ENCODE assay signal across 20 cellular contexts in genomic region chr20:57325632-57326356, GRCh38. TPM values are rescaled to one million over a fixed set of nuclear protein-coding genes. Genes with fewer than 3 reads are reported as not detected.
DNase-seq lines count a peak whose midpoint lies in the region; ATAC-seq and TF ChIP-seq lines count a peak whose summit lies in the region.
"Had no signal": no experiment of that assay in that cellular context is flagged by ENCODE, and none has a peak within 500 bp of the region (broad histone marks: within the 10 kb centered on the region; RNA-seq: fewer than 3 reads in every experiment).

No MANE protein-coding gene starts in this region.

- DNase-seq in DMS79 treated with DMSO at 0.1 percent for 48 hours (lab: John Stamatoyannopoulos, UW): peak; percentile 26
- DNase-seq in DMS79 (lab: John Stamatoyannopoulos, UW): no peak
- peak; percentile 14 for DNase-seq in colonic mucosa
- no peak for DNase-seq in neuronal stem cell (ENCODE audit: low spot score)
- DNase-seq in DMS114 treated with DMSO at 0.1 percent for 48 hours (lab: John Stamatoyannopoulos, UW; ENCODE audit: unreplicated experiment): no peak
- DNase-seq in DMS153 treated with DMSO at 0.1 percent for 48 hours (lab: John Stamatoyannopoulos, UW; ENCODE audit: unreplicated experiment): no peak
- DNase-seq: CD4-positive, alpha-beta memory T cell; GF-D8; MG63; NCI-H1694; NCI-H524; SHP77 treated with DMSO at 0.1 percent for 48 hours had no signal

- H3K4ac ChIP-seq in neuronal stem cell (ENCODE audit: low read length): no peak overlapping the region

- no peak for ATAC-seq in HG02678 (IDR thresholded peaks at IDR 0.05; ENCODE audit: unreplicated experiment)

- H2BK120ac ChIP-seq in neuronal stem cell (ENCODE audit: low read depth, low read length): no peak overlapping the region

- no peaks in the 10 kb centered on the region for H4K20me1 ChIP-seq in OCI-LY1 (ENCODE audit: insufficient read depth, low read length)

- no peak overlapping the region for H2AFZ ChIP-seq in OCI-LY1 (ENCODE audit: low read length)
- H2AFZ ChIP-seq in neuronal stem cell (ENCODE audit: low read length): no peak overlapping the region

- H3K79me2 ChIP-seq in OCI-LY1 (ENCODE audit: insufficient read depth, low read length): no peaks in the 10 kb centered on the region

- no peak overlapping the region for H3K18ac ChIP-seq in neuronal stem cell (ENCODE audit: low read length)

- no peak overlapping the region for H4K8ac ChIP-seq in neuronal stem cell (ENCODE audit: low read depth, low read length)

- H3K4me1 ChIP-seq in OCI-LY1 (ENCODE audit: insufficient read depth, low read length, severe bottlenecking) (peaks cover 100% of the 10 kb centered on the region), colonic mucosa (no peaks in the 10 kb centered on the region), neuronal stem cell (ENCODE audit: control insufficient read depth in 2 of 2, insufficient read depth in 1 of 2, low read depth in 1 of 2, low read length in 2 of 2) (peaks cover 5 to 12% of the 10 kb centered on the region in 2 donors)

- H2BK5ac ChIP-seq in neuronal stem cell (ENCODE audit: low read length): no peak overlapping the region

- WGBS in neuronal stem cell (ENCODE audit: extremely low coverage in 2 of 2, insufficient read length in 2 of 2, insufficient replicate concordance in 1 of 2), 2 donors: no CpG with 5 or more reads among the region's 12 CpGs

- H3K9me3 ChIP-seq in OCI-LY1 (ENCODE audit: low read length): no peaks in the 10 kb centered on the region
- no peaks in the 10 kb centered on the region for H3K9me3 ChIP-seq in colonic mucosa
- no peaks in the 10 kb centered on the region for H3K9me3 ChIP-seq in neuronal stem cell (replicated peaks in 1 of 2; ENCODE audit: control insufficient read depth in 2 of 2, insufficient read depth in 1 of 2, low read depth in 1 of 2, low read length in 2 of 2)
- H3K9me3 ChIP-seq: MG63 had no signal

- H3K9ac ChIP-seq in OCI-LY1 (ENCODE audit: low read length) (peak overlapping the region; percentile 76), colonic mucosa (ENCODE audit: low read depth in 2 of 2, low read length in 2 of 2) (no peak overlapping the region), neuronal stem cell (ENCODE audit: low read depth, low read length, poor library complexity) (no peak overlapping the region)
- H3K9ac ChIP-seq: KMS-11 had no signal

- H3K36me3 ChIP-seq in OCI-LY1 (ENCODE audit: insufficient read depth, low read length): no peaks in the 10 kb centered on the region
- no peaks in the 10 kb centered on the region for H3K36me3 ChIP-seq in colonic mucosa
- H3K36me3 ChIP-seq in neuronal stem cell (replicated peaks in 1 of 2; ENCODE audit: control insufficient read depth in 2 of 2, insufficient read depth in 2 of 2, low read length in 2 of 2): no peaks in the 10 kb centered on the region
- H3K36me3 ChIP-seq: MG63 had no signal

- intact Hi-C loops in colonic mucosa (cut with DNase I): no loop called here

- peak overlapping the region; percentile 51 for H2BK15ac ChIP-seq in neuronal stem cell (ENCODE audit: low read length)

- TF ChIP-seq CTCF in OCI-LY1 (IDR thresholded peaks at IDR 0.05; ENCODE audit: low read length) (no peak), colonic mucosa (IDR thresholded peaks at IDR 0.05) (no peak)

- no peak overlapping the region for H2AK5ac ChIP-seq in neuronal stem cell (ENCODE audit: low read depth, low read length)

- peaks cover 15% of the 10 kb centered on the region; the same call in 1 of the 2 replicates for H3F3A ChIP-seq in OCI-LY1 (ENCODE audit: insufficient read depth, low read length)

- H3K9me2 ChIP-seq in OCI-LY1 (ENCODE audit: low read depth, low read length): no peaks in the 10 kb centered on the region

- H3K23ac ChIP-seq in neuronal stem cell (ENCODE audit: low read depth, low read length, poor library complexity): no peak overlapping the region

- no peak overlapping the region for H4K91ac ChIP-seq in neuronal stem cell (ENCODE audit: low read depth, low read length, poor library complexity)

- H3K27ac ChIP-seq in OCI-LY1 (ENCODE audit: low read depth, low read length, poor library complexity, severe bottlenecking) (peak overlapping the region; percentile 100), colonic mucosa (no peak overlapping the region), neuronal stem cell (replicated peaks; ENCODE audit: low read length) (no peak overlapping the region)
- H3K27ac ChIP-seq: 22Rv1, KMS-11 had no signal

- peak overlapping the region; percentile 69 for H3K4me2 ChIP-seq in OCI-LY1 (ENCODE audit: low read length)
- no peak overlapping the region for H3K4me2 ChIP-seq in neuronal stem cell (ENCODE audit: insufficient read depth, low read length, poor library complexity, severe bottlenecking)
- H3K4me2 ChIP-seq: KMS-11 had no signal

- no peak overlapping the region for H3K14ac ChIP-seq in neuronal stem cell (ENCODE audit: low read length)

- no peaks in the 10 kb centered on the region for H3K79me1 ChIP-seq in neuronal stem cell (ENCODE audit: low read depth, low read length)

- H2BK12ac ChIP-seq in neuronal stem cell (ENCODE audit: low read length): no peak overlapping the region

- H3K4me3 ChIP-seq in OCI-LY1 (ENCODE audit: low read depth, low read length, poor library complexity, severe bottlenecking): peak overlapping the region; percentile 46
- H3K4me3 ChIP-seq in colonic mucosa: no peak overlapping the region
- H3K4me3 ChIP-seq in neuronal stem cell (ENCODE audit: low read length in 2 of 2): no peak overlapping the region
- H3K4me3 ChIP-seq: MG63 had no signal

- H3K27me3 ChIP-seq in OCI-LY1 (ENCODE audit: insufficient read depth, low read length) (no peaks in the 10 kb centered on the region), colonic mucosa (no peaks in the 10 kb centered on the region), neuronal stem cell (ENCODE audit: control insufficient read depth in 3 of 3, insufficient read depth in 3 of 3, low read depth in 1 of 3, low read length in 3 of 3) (peaks cover 0 to 3% (median 0%) of the 10 kb centered on the region in 3 experiments)

RNA-seq across cellular contexts. Expression of gene SPO11, which starts 3.8 kb away (rescaled TPM):
- not detected for total RNA-seq in colonic mucosa
- not detected for polyA plus RNA-seq in neuronal stem cell (2013, experiment 1 of 2)
- polyA plus RNA-seq in neuronal stem cell (2013, experiment 2 of 2): not detected
- total RNA-seq: CD4-positive, alpha-beta memory T cell; Daoy; H1; HepG2 had no signal
- polyA plus RNA-seq: BJ; CD4-positive, alpha-beta memory T cell; H1; HepG2 had no signal

RNA-seq across cellular contexts. Expression of gene RAE1, which starts 25.3 kb away (rescaled TPM):
- 10 to 100 TPM; 20.3 to 29.3 TPM for total RNA-seq in colonic mucosa
- 21.8 TPM for polyA plus RNA-seq in neuronal stem cell (2013, experiment 1 of 2)
- 21.8 TPM for polyA plus RNA-seq in neuronal stem cell (2013, experiment 2 of 2)

RNA-seq across cellular contexts. Expression of gene BMP7, which starts 59.4 kb away (rescaled TPM):
- total RNA-seq in colonic mucosa: 1 to 10 TPM; 1.3 to 3.2 TPM
- polyA plus RNA-seq in neuronal stem cell (2013, experiment 1 of 2): 17.6 TPM
- polyA plus RNA-seq in neuronal stem cell (2013, experiment 2 of 2): 17.7 TPM
- total RNA-seq: CD4-positive, alpha-beta memory T cell; HepG2 had no signal
- polyA plus RNA-seq: BJ; CD4-positive, alpha-beta memory T cell; HepG2 had no signal

Comparison
In these comparisons a context has a peak if more than half of its experiments do, and no peak if none do; other contexts are left out.
1. DNase-seq: peak in DMS79 treated with DMSO at 0.1 percent for 48 hours (single experiment) and colonic mucosa (single experiment); none in DMS79 (single experiment), neuronal stem cell (single experiment), DMS114 treated with DMSO at 0.1 percent for 48 hours (single experiment) and DMS153 treated with DMSO at 0.1 percent for 48 hours (single experiment).